10 cellular contexts compared by ENCODE assay signal in genomic region chr2:36596397-36596796, GRCh38. TPM values are rescaled to one million over a fixed set of nuclear protein-coding genes. Genes with fewer than 3 reads are reported as not detected.
DNase-seq lines count a peak whose midpoint lies in the region; ATAC-seq and TF ChIP-seq lines count a peak whose summit lies in the region.
"Had no signal": no experiment of that assay in that cellular context is flagged by ENCODE, and none has a peak within 500 bp of the region (broad histone marks: within the 10 kb centered on the region; RNA-seq: fewer than 3 reads in every experiment).

No MANE protein-coding gene starts in this region.

- H3K27ac ChIP-seq in PC-3 (ENCODE audit: low read length) (no peak overlapping the region), psoas muscle (peak overlapping the region; percentile 97)
- H3K27ac ChIP-seq: tibial nerve had no signal

- peaks cover 14% of the 10 kb centered on the region for H3K36me3 Mint-ChIP-seq in Calu3 (ENCODE audit: insufficient read depth, unreplicated experiment)

- H3K27me3 ChIP-seq in PC-3 (ENCODE audit: low read length) (no peaks in the 10 kb centered on the region), psoas muscle (ENCODE audit: insufficient read depth in 3 of 3, low read length in 2 of 3) (no peaks in the 10 kb centered on the region)
- H3K27me3 ChIP-seq: tibial nerve had no signal

- H3K4me1 ChIP-seq in PC-3 (ENCODE audit: insufficient read depth, low read length): peaks cover 20% of the 10 kb centered on the region
- peaks cover 28% of the 10 kb centered on the region for H3K4me1 ChIP-seq in psoas muscle

- ATAC-seq in PC-3: no peak
- ATAC-seq in psoas muscle: no peak
- ATAC-seq in HG02852 (IDR thresholded peaks at IDR 0.05; ENCODE audit: unreplicated experiment): no peak

- H3K9me3 Mint-ChIP-seq in Calu3 (ENCODE audit: low read depth, unreplicated experiment): peaks cover 4% of the 10 kb centered on the region

- H3K9me3 ChIP-seq in PC-3 (ENCODE audit: low read length): no peaks in the 10 kb centered on the region
- no peaks in the 10 kb centered on the region for H3K9me3 ChIP-seq in psoas muscle
- H3K9me3 ChIP-seq: tibial nerve had no signal

- peak overlapping the region; percentile 61 for H3K27ac Mint-ChIP-seq in Calu3 (ENCODE audit: unreplicated experiment)

- H4K20me1 ChIP-seq in PC-3 (ENCODE audit: low read length): no peaks in the 10 kb centered on the region

- CTCF ChIA-PET in Calu3 (lab: Charles Lee) (no interaction called here), PC-3 (lab: Charles Lee) (no interaction called here)

- no peaks in the 10 kb centered on the region for H3F3A ChIP-seq in PC-3 (ENCODE audit: low read length, unreplicated experiment)

- DNase-seq in Calu3: no peak
- DNase-seq in PC-3: no peak
- no peak for DNase-seq in epithelial cell of esophagus (ENCODE audit: low read depth)
- DNase-seq in psoas muscle: no peak
- no peak for DNase-seq in NCI-H510A (lab: John Stamatoyannopoulos, UW)
- no peak for DNase-seq in cardiac septum (ENCODE audit: low spot score)
- DNase-seq in AG08395 (ENCODE audit: low spot score): no peak
- DNase-seq: T1000 had no signal

- H3K79me2 ChIP-seq in PC-3 (ENCODE audit: low read length): peaks cover 56% of the 10 kb centered on the region

- peak overlapping the region; percentile 82 for H3K4me3 Mint-ChIP-seq in Calu3 (ENCODE audit: low read depth, unreplicated experiment)

- H3K36me3 ChIP-seq in PC-3 (ENCODE audit: low read depth, low read length) (peaks cover 7% of the 10 kb centered on the region), psoas muscle (ENCODE audit: insufficient read depth in 1 of 2, low read depth in 1 of 2) (peaks cover 0 to 3% of the 10 kb centered on the region in 2 donors)
- H3K36me3 ChIP-seq: tibial nerve had no signal

- H2AFZ ChIP-seq in PC-3 (ENCODE audit: low read length): no peak overlapping the region

- whole genome bisulfite sequencing in psoas muscle, 3 donors: 87 to 97% (median 88%) methylated on average over 12 of the region's 12 CpGs

- peak overlapping the region; percentile 78 for H3K4me2 ChIP-seq in PC-3 (ENCODE audit: low read length)

- BruUV-seq in Calu3 (replicated peaks; lab: Mats Ljungman, UMichigan): no TSS peak
- BruUV-seq in PC-3 (replicated peaks; lab: Mats Ljungman, UMichigan): no TSS peak

- H3K4me1 Mint-ChIP-seq in Calu3 (ENCODE audit: low read depth, unreplicated experiment): peaks cover 33% of the 10 kb centered on the region

- no peaks in the 10 kb centered on the region for H3K27me3 Mint-ChIP-seq in Calu3 (ENCODE audit: unreplicated experiment)

- TF ChIP-seq CTCF in Calu3 (IDR thresholded peaks at IDR 0.05; ENCODE audit: unreplicated experiment) (no peak), PC-3 (conservative IDR thresholded peaks at IDR 0.05; ENCODE audit: low read depth, low read length) (no peak), epithelial cell of esophagus (IDR thresholded peaks at IDR 0.05; ENCODE audit: insufficient read depth, low read depth, low read length, missing control alignments) (no peak), psoas muscle (IDR thresholded peaks at IDR 0.05) (no peak)

- intact Hi-C loops in Calu3 (cut with micrococcal nuclease; ENCODE audit: unreplicated experiment) (no loop called here), PC-3 (cut with micrococcal nuclease) (loop anchor here (5.0 kb wide), 1 partner anchor 66 kb away; no protein-coding TSS in a partner anchor), psoas muscle (cut with DNase I) (loop anchor here (2.0 to 10.0 kb wide), 4 partner anchors 54 to 242 kb away; partner anchors contain the start of gene CRIM1 (in 1 of the 2)), cardiac septum (cut with DNase I) (loop anchor here (5.0 kb wide), 2 partner anchors 49 to 239 kb away; partner anchors contain the start of gene CRIM1)

- H3K4me3 ChIP-seq in PC-3 (ENCODE audit: low read length) (peak overlapping the region; percentile 89), epithelial cell of esophagus (ENCODE audit: low read length) (peak overlapping the region; percentile 70), psoas muscle (peak overlapping the region; percentile 99)

- no peak overlapping the region for H3K9ac ChIP-seq in PC-3 (ENCODE audit: low read length)

- POLR2A ChIA-PET in PC-3 (lab: Charles Lee; ENCODE audit: unreplicated experiment): no interaction called here

- no peaks in the 10 kb centered on the region for H3K9me2 ChIP-seq in PC-3 (replicated peaks; ENCODE audit: low read length)

RNA-seq across cellular contexts. Expression of gene FEZ2, which starts 1.6 kb away (rescaled TPM):
- total RNA-seq in Calu3 (2022) (46.7 and 47.6 TPM in 2 replicates), PC-3 (2014; rRNA removed) (52.6 and 62.1 TPM in 2 replicates), psoas muscle (100 to 1,000 TPM in 3 of 4 donors, 10 to 100 TPM in 1; 61.5 to 291 (median 181) TPM), cardiac septum (50.5 TPM)
- polyA plus RNA-seq in psoas muscle: 100 to 1,000 TPM in 2 of 3 donors, 10 to 100 TPM in 1; 69.0 to 240 (median 151) TPM
